8 cellular contexts compared by ENCODE assay signal in the genomic region with DNA sequence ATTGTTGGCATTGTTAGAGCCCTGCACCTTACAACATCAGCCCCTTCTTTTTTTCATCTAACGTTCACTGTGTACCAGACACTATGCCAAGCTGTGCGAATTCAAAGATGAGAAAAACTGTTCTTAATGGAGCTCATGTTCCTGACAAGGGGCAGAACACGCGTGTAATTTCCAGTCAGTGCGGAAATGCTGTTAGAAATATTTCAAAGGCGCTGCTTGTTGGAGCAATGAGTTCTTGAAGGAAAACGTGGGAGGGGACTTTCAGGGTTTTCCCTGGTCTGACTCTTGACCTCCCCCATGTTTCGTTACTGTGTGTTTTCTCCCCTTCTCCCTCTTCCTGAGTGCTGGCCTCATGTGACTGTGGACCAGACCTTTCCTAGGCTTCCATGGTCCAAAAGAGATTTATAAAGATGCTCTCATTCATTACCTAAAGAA. TPM values are rescaled to one million over a fixed set of nuclear protein-coding genes. Genes with fewer than 3 reads are reported as not detected.
DNase-seq lines count a peak whose midpoint lies in the region; ATAC-seq and TF ChIP-seq lines count a peak whose summit lies in the region.

No MANE protein-coding gene starts in this region.

- no peaks in the 10 kb centered on the region for H3K36me3 ChIP-seq in CD4-positive, alpha-beta memory T cell (ENCODE audit: insufficient read depth, low read length)
- H3K36me3 ChIP-seq in MM.1S (replicated peaks; ENCODE audit: insufficient read depth, low read length) = no peaks in the 10 kb centered on the region; the same call in 1 of the 2 replicates

- intact Hi-C loops in CD4-positive, alpha-beta memory T cell (cut with micrococcal nuclease) = loop anchor here (1.0 to 10.0 kb wide), 5 partner anchors 22 to 813 kb away; a partner anchor contains a TSS

- peaks cover 4% of the 10 kb centered on the region in 2 donors for H3K36me3 Mint-ChIP-seq in CD4-positive, alpha-beta memory T cell
- no peaks in the 10 kb centered on the region for H3K36me3 Mint-ChIP-seq in mesothelial cell of epicardium

- DNase-seq in CD4-positive, alpha-beta memory T cell = peak in 1 of 5 donors; percentile 6
- no peak for DNase-seq in MM.1S
- DNase-seq in astrocyte of the spinal cord (ENCODE audit: low read depth, low spot score) = no peak
- no peak for DNase-seq in mesothelial cell of epicardium (ENCODE audit: low spot score in 2 of 2, unreplicated experiment in 2 of 2)
- DNase-seq in inferior parietal cortex (ENCODE audit: extremely low spot score) = no peak
- no peak for DNase-seq in NCI-H1436 treated with DMSO at 0.1 percent for 48 hours (lab: John Stamatoyannopoulos, UW)
- no peak for DNase-seq in NCI-H2029 treated with DMSO at 0.1 percent for 48 hours (lab: John Stamatoyannopoulos, UW)

- H3K4me1 Mint-ChIP-seq in CD4-positive, alpha-beta memory T cell = peaks cover 24 to 52% (median 37%) of the 10 kb centered on the region in 4 donors
- H3K4me1 Mint-ChIP-seq in mesothelial cell of epicardium = peaks cover 22% of the 10 kb centered on the region

- H3K27ac ChIP-seq in CD4-positive, alpha-beta memory T cell (ENCODE audit: low read depth, low read length) = peak overlapping the region; percentile 86
- peak overlapping the region; percentile 98; the same call in 1 of the 2 replicates for H3K27ac ChIP-seq in MM.1S (ENCODE audit: low read length)

- H3K9me3 ChIP-seq in CD4-positive, alpha-beta memory T cell (ENCODE audit: control insufficient read depth in 1 of 2, low read length in 2 of 2) = no peaks in the 10 kb centered on the region
- H3K9me3 ChIP-seq in MM.1S (replicated peaks; ENCODE audit: insufficient read depth, low read length) = no peaks in the 10 kb centered on the region

- no peaks in the 10 kb centered on the region for H3K27me3 Mint-ChIP-seq in CD4-positive, alpha-beta memory T cell
- no peaks in the 10 kb centered on the region for H3K27me3 Mint-ChIP-seq in mesothelial cell of epicardium (ENCODE audit: low read depth)

- peaks cover 43% of the 10 kb centered on the region for H3K4me1 ChIP-seq in CD4-positive, alpha-beta memory T cell (ENCODE audit: insufficient read depth, low read length)
- peaks cover 31% of the 10 kb centered on the region for H3K4me1 ChIP-seq in MM.1S (ENCODE audit: low read length)

- peaks cover 8% of the 10 kb centered on the region; the same call in 1 of the 2 replicates for H4K20me1 ChIP-seq in MM.1S (ENCODE audit: insufficient read depth, low read length)

- H3K79me2 ChIP-seq in MM.1S (ENCODE audit: low read length) = peaks cover 65% of the 10 kb centered on the region

- peak overlapping the region; percentile 94 to 100 (median 96) for H3K4me3 Mint-ChIP-seq in CD4-positive, alpha-beta memory T cell
- H3K4me3 Mint-ChIP-seq in mesothelial cell of epicardium = peak overlapping the region; percentile 87

- no peaks in the 10 kb centered on the region for H3K27me3 ChIP-seq in CD4-positive, alpha-beta memory T cell (ENCODE audit: insufficient read depth, low read length)
- no peaks in the 10 kb centered on the region for H3K27me3 ChIP-seq in MM.1S (replicated peaks; ENCODE audit: insufficient read depth, low read length)

- no peak overlapping the region for H2AFZ ChIP-seq in MM.1S (ENCODE audit: low read length)

- TF ChIP-seq CTCF in MM.1S (IDR thresholded peaks at IDR 0.05; ENCODE audit: low read length) = no peak
- TF ChIP-seq CTCF in astrocyte of the spinal cord (IDR thresholded peaks at IDR 0.05; ENCODE audit: low read depth, low read length) = no peak
- no peak for TF ChIP-seq CTCF in mesothelial cell of epicardium (IDR thresholded peaks at IDR 0.05; ENCODE audit: unreplicated experiment)

- H3K9me2 ChIP-seq in MM.1S (replicated peaks; ENCODE audit: insufficient read depth, low read length) = no peaks in the 10 kb centered on the region

- in situ Hi-C loops in astrocyte of the spinal cord (cut with HindIII; ENCODE audit: low sequenced_read_pairs) = no loop called here

- H3K4me2 ChIP-seq in MM.1S (ENCODE audit: low read depth, low read length) = peak overlapping the region; percentile 88

- H3K27ac Mint-ChIP-seq in CD4-positive, alpha-beta memory T cell = peak overlapping the region; percentile 89 to 99 (median 96)
- peak overlapping the region; percentile 94 for H3K27ac Mint-ChIP-seq in mesothelial cell of epicardium

- peak overlapping the region; percentile 100 for H3K9ac ChIP-seq in MM.1S (ENCODE audit: low read length)

- POLR2A ChIA-PET in CD4-positive, alpha-beta memory T cell (lab: Charles Lee; ENCODE audit: partially characterized antibody) = interaction anchor here (0.9 to 6.1 kb wide), 8 partner anchors 21 to 273 kb away, joined by 3 to 128 read pairs (median 4); a partner anchor contains a TSS

- CTCF ChIA-PET in CD4-positive, alpha-beta memory T cell (lab: Charles Lee; ENCODE audit: partially characterized antibody) = interaction anchor here (0.7 to 3.7 kb wide), 11 partner anchors 16 to 375 kb away, joined by 3 to 51 read pairs (median 6); a partner anchor contains a TSS

- ATAC-seq in HG03521 (IDR thresholded peaks at IDR 0.05; ENCODE audit: unreplicated experiment) = no peak

- no peaks in the 10 kb centered on the region for H3K9me3 Mint-ChIP-seq in CD4-positive, alpha-beta memory T cell
- no peaks in the 10 kb centered on the region for H3K9me3 Mint-ChIP-seq in mesothelial cell of epicardium

- peak overlapping the region; percentile 85 to 91 for H3K4me3 ChIP-seq in CD4-positive, alpha-beta memory T cell (ENCODE audit: low read length in 2 of 2)
- H3K4me3 ChIP-seq in MM.1S (ENCODE audit: low read length) (peak overlapping the region; percentile 98), astrocyte of the spinal cord (ENCODE audit: low read depth, low read length) (peak overlapping the region; percentile 94)

- peaks cover 25% of the 10 kb centered on the region for H3F3A ChIP-seq in MM.1S (ENCODE audit: insufficient read depth, low read length)

RNA-seq across cellular contexts. Expression of a gene that starts 1.5 kb away (rescaled TPM):
- 10 to 100 TPM; 23.8 to 25.0 TPM for total RNA-seq in CD4-positive, alpha-beta memory T cell
- 10 to 100 TPM; 13.7 to 16.3 TPM for polyA plus RNA-seq in CD4-positive, alpha-beta memory T cell
- 35.3 to 39.1 TPM (median 37.9 TPM) in 3 replicates for total RNA-seq in mesothelial cell of epicardium

RNA-seq across cellular contexts. Expression of a gene that starts 21.2 kb away (rescaled TPM):
- total RNA-seq in CD4-positive, alpha-beta memory T cell = 100 to 1,000 TPM; 135 TPM
- 100 to 1,000 TPM; 142 to 203 TPM for polyA plus RNA-seq in CD4-positive, alpha-beta memory T cell
- 90.4 to 98.3 TPM (median 96.4 TPM) in 3 replicates for total RNA-seq in mesothelial cell of epicardium

RNA-seq across cellular contexts. Expression of a gene that starts 52.2 kb away (rescaled TPM):
- total RNA-seq in CD4-positive, alpha-beta memory T cell = 10 to 100 TPM; 16.4 to 19.0 TPM
- 100 to 1,000 TPM in 1 of 2 donors, 10 to 100 TPM in 1; 82.0 to 101 TPM for polyA plus RNA-seq in CD4-positive, alpha-beta memory T cell
- total RNA-seq in mesothelial cell of epicardium = 15.4 to 17.0 TPM (median 17.0 TPM) in 3 replicates
